28 cellular contexts compared by ENCODE assay signal in genomic region chrX:148806145-148806868, GRCh38.
DNase-seq lines count a peak whose midpoint lies in the region; ATAC-seq and TF ChIP-seq lines count a peak whose summit lies in the region.
"Had no signal": no experiment of that assay in that cellular context is flagged by ENCODE, and none has a peak within 500 bp of the region (broad histone marks: within the 10 kb centered on the region; RNA-seq: fewer than 3 reads in every experiment).

No MANE protein-coding gene starts in this region.

- H3K27ac ChIP-seq in ectodermal cell (ENCODE audit: insufficient read depth, low read depth, low read length, poor library complexity, severe bottlenecking) (peak overlapping the region; percentile 67), neuronal stem cell (replicated peaks; ENCODE audit: low read length) (peak overlapping the region; percentile 63), thyroid gland (no peak overlapping the region)
- H3K27ac ChIP-seq: GM23248, RWPE1 had no signal

- no peak overlapping the region for H4K91ac ChIP-seq in neuronal stem cell (ENCODE audit: low read depth, low read length, poor library complexity)

- WGBS in ectodermal cell, 2 experiments, result 18 to 23% methylated on average over 14 to 17 of the region's 17 CpGs
- no CpG with 5 or more reads among the region's 17 CpGs for WGBS in neuronal stem cell (ENCODE audit: extremely low coverage in 2 of 2, insufficient read length in 2 of 2, insufficient replicate concordance in 1 of 2), 2 donors
- 87 to 88% methylated on average over 11 to 16 of the region's 17 CpGs for WGBS in thyroid gland, 2 donors

- H3K14ac ChIP-seq in neuronal stem cell (ENCODE audit: low read length), result no peak overlapping the region

- ATAC-seq in GM19351 (IDR thresholded peaks at IDR 0.05; ENCODE audit: unreplicated experiment), result no peak
- ATAC-seq: Panc1, T-cell had no signal

- H3K9ac ChIP-seq in neuronal stem cell (ENCODE audit: low read depth, low read length, poor library complexity), result no peak overlapping the region
- H3K9ac ChIP-seq: GM23248 had no signal

- H2AFZ ChIP-seq in neuronal stem cell (ENCODE audit: low read length), result no peak overlapping the region
- H2AFZ ChIP-seq: GM23248 had no signal

- H3K36me3 ChIP-seq in ectodermal cell (ENCODE audit: control insufficient read depth, insufficient read depth, low read length) (no peaks in the 10 kb centered on the region), neuronal stem cell (replicated peaks in 1 of 2; ENCODE audit: control insufficient read depth in 2 of 2, insufficient read depth in 2 of 2, low read length in 2 of 2) (no peaks in the 10 kb centered on the region), thyroid gland (no peaks in the 10 kb centered on the region)
- H3K36me3 ChIP-seq: BE2C, HAP-1 had no signal

- no peak overlapping the region for H3K4me3 ChIP-seq in ectodermal cell (ENCODE audit: insufficient read depth, low read depth, low read length)
- no peak overlapping the region for H3K4me3 ChIP-seq in neuronal stem cell (ENCODE audit: low read length in 2 of 2)
- H3K4me3 ChIP-seq in thyroid gland (replicated peaks in 1 of 3), result no peak overlapping the region
- H3K4me3 ChIP-seq: GM23248, HAP-1 had no signal

- peak overlapping the region; percentile 48 for H3K4me2 ChIP-seq in neuronal stem cell (ENCODE audit: insufficient read depth, low read length, poor library complexity, severe bottlenecking)

- H3K18ac ChIP-seq in neuronal stem cell (ENCODE audit: low read length), result peak overlapping the region; percentile 64

- H2BK12ac ChIP-seq in neuronal stem cell (ENCODE audit: low read length), result no peak overlapping the region

- intact Hi-C loops in thyroid gland (cut with DNase I), result no loop called here

- no peak overlapping the region for H2BK5ac ChIP-seq in neuronal stem cell (ENCODE audit: low read length)

- no peak overlapping the region for H3K4ac ChIP-seq in neuronal stem cell (ENCODE audit: low read length)

- H3K9me3 ChIP-seq in ectodermal cell (ENCODE audit: control insufficient read depth, low read length) (no peaks in the 10 kb centered on the region), neuronal stem cell (replicated peaks in 1 of 2; ENCODE audit: control insufficient read depth in 2 of 2, insufficient read depth in 1 of 2, low read depth in 1 of 2, low read length in 2 of 2) (no peaks in the 10 kb centered on the region), thyroid gland (no peaks in the 10 kb centered on the region)
- H3K9me3 ChIP-seq: BE2C, HAP-1 had no signal

- H4K8ac ChIP-seq in neuronal stem cell (ENCODE audit: low read depth, low read length), result no peak overlapping the region

- TF ChIP-seq CTCF in thyroid gland (IDR thresholded peaks at IDR 0.05), result no peak

- H2AK5ac ChIP-seq in neuronal stem cell (ENCODE audit: low read depth, low read length), result no peak overlapping the region

- DNase-seq in NCI-H2081 (lab: John Stamatoyannopoulos, UW), result peak; percentile 10 to 22
- no peak for DNase-seq in NCI-H2081 treated with DMSO at 0.1 percent for 48 hours (lab: John Stamatoyannopoulos, UW)
- DNase-seq in NCI-H69 (lab: John Stamatoyannopoulos, UW), result peak; percentile 82
- DNase-seq in neuronal stem cell (ENCODE audit: low spot score), result no peak
- DNase-seq in NCI-H82 treated with DMSO at 0.1 percent for 48 hours (lab: John Stamatoyannopoulos, UW; ENCODE audit: unreplicated experiment), result no peak
- DNase-seq in thyroid gland, result no peak
- DNase-seq: 8988T; ACHN; BE2C; CD8-positive, alpha-beta memory T cell; DMS 273 treated with DMSO at 0.1 percent for 48 hours; DMS79; EL; GM23248; IMR-90; KG1; MM.1S; NCI-H187 treated with DMSO at 0.1 percent for 48 hours; NCI-H2171; NCI-H345; NCI-H510A treated with DMSO at 0.1 percent for 48 hours; SHP77; T-cell had no signal

- no peak overlapping the region for H2BK120ac ChIP-seq in neuronal stem cell (ENCODE audit: low read depth, low read length)

- H3K4me1 ChIP-seq in ectodermal cell (ENCODE audit: control insufficient read depth, insufficient read depth, low read length) (peaks cover 15% of the 10 kb centered on the region), neuronal stem cell (ENCODE audit: control insufficient read depth in 2 of 2, insufficient read depth in 1 of 2, low read depth in 1 of 2, low read length in 2 of 2) (peaks cover 0 to 11% of the 10 kb centered on the region in 2 donors), thyroid gland (no peaks in the 10 kb centered on the region)
- H3K4me1 ChIP-seq: BE2C had no signal

- H3K79me1 ChIP-seq in neuronal stem cell (ENCODE audit: low read depth, low read length), result no peaks in the 10 kb centered on the region

- no peak overlapping the region for H2BK15ac ChIP-seq in neuronal stem cell (ENCODE audit: low read length)

- TF ChIP-seq POLR2A in thyroid gland (IDR thresholded peaks at IDR 0.05), result no peak

- H3K27me3 ChIP-seq in ectodermal cell (ENCODE audit: control insufficient read depth, insufficient read depth, low read length, poor library complexity, severe bottlenecking) (no peaks in the 10 kb centered on the region), neuronal stem cell (ENCODE audit: control insufficient read depth in 3 of 3, insufficient read depth in 3 of 3, low read depth in 1 of 3, low read length in 3 of 3) (peaks cover 0 to 15% (median 0%) of the 10 kb centered on the region in 3 experiments), thyroid gland (no peaks in the 10 kb centered on the region)
- H3K27me3 ChIP-seq: BE2C had no signal

- no peak overlapping the region for H3K23ac ChIP-seq in neuronal stem cell (ENCODE audit: low read depth, low read length, poor library complexity)

Comparison
In these comparisons a context has a peak if more than half of its experiments do, and no peak if none do; other contexts are left out.
1. DNase-seq: peak in NCI-H2081 (2 of 2) and NCI-H69 (single experiment); none in NCI-H2081 treated with DMSO at 0.1 percent for 48 hours (single experiment), neuronal stem cell (single experiment), NCI-H82 treated with DMSO at 0.1 percent for 48 hours (single experiment) and thyroid gland (0 of 2).
2. H3K27ac ChIP-seq: peak in ectodermal cell (single experiment) and neuronal stem cell (single experiment); none in thyroid gland (0 of 3).